In genomic region chr15:40769310-40770146, GRCh38 we compare ENCODE assay signal across 9 cellular contexts. TPM values are rescaled to one million over a fixed set of nuclear protein-coding genes. Genes with fewer than 3 reads are reported as not detected.
DNase-seq lines count a peak whose midpoint lies in the region; TF ChIP-seq lines count a peak whose summit lies in the region.
"Had no signal": no experiment of that assay in that cellular context is flagged by ENCODE, and none has a peak within 500 bp of the region (broad histone marks: within the 10 kb centered on the region; RNA-seq: fewer than 3 reads in every experiment).

C15orf62 (plus strand) TSS chr15:40769980; CDS start chr15:40770496, 516 bp downstream.

- in situ Hi-C loops in ACHN (cut with HindIII; ENCODE audit: low pct_ligation_motif_present, low pct_unique_long_range_greater_than_20kb, low sequenced_read_pairs) (no loop called here), GM18951 (cut with MboI; ENCODE audit: low sequenced_read_pairs, unreplicated experiment) (no loop called here)

- peak; percentile 31 for TF ChIP-seq POLR2A in GM18951 (IDR thresholded peaks at IDR 0.05; ENCODE audit: extremely low read depth, insufficient read depth, insufficient read length)

- POLR2A ChIA-PET in Caco-2 (lab: Charles Lee) = no interaction called here

- H3K9me3 ChIP-seq in Caco-2 = no peaks in the 10 kb centered on the region

- no peaks in the 10 kb centered on the region for H3K27me3 Mint-ChIP-seq in T-helper 1 cell treated with Interleukin-12 subunit alpha and Interleukin-12 subunit beta and Interleukin-4 antibody, amounts not matched to agents 30 μg/mL and 1 μg/mL, for 36 hours (ENCODE audit: low read depth)
- no peaks in the 10 kb centered on the region for H3K27me3 Mint-ChIP-seq in Caco-2 (ENCODE audit: insufficient read depth, unreplicated experiment)

- no peak for TF ChIP-seq CTCF in Caco-2 (IDR thresholded peaks at IDR 0.05; ENCODE audit: insufficient read depth in 1 of 2, low read depth in 1 of 2, low read length in 1 of 2, severe bottlenecking in 1 of 2, unreplicated experiment in 1 of 2)

- H3K36me3 Mint-ChIP-seq in T-helper 1 cell treated with Interleukin-12 subunit alpha and Interleukin-12 subunit beta and Interleukin-4 antibody, amounts not matched to agents 30 μg/mL and 1 μg/mL, for 36 hours (ENCODE audit: low read depth) = peaks cover 11% of the 10 kb centered on the region
- H3K36me3 Mint-ChIP-seq in Caco-2 (ENCODE audit: insufficient read depth, unreplicated experiment) = peaks cover 40% of the 10 kb centered on the region

- peaks cover 24% of the 10 kb centered on the region for H3K4me1 Mint-ChIP-seq in T-helper 1 cell treated with Interleukin-12 subunit alpha and Interleukin-12 subunit beta and Interleukin-4 antibody, amounts not matched to agents 30 μg/mL and 1 μg/mL, for 36 hours (ENCODE audit: low read depth)
- H3K4me1 Mint-ChIP-seq in Caco-2 (ENCODE audit: low read depth, unreplicated experiment) = peaks cover 11% of the 10 kb centered on the region

- CTCF ChIA-PET in Caco-2 (lab: Charles Lee) = interaction anchor here (1.4 kb wide), 1 partner anchor 16 kb away, joined by 3 read pairs; no protein-coding TSS in a partner anchor

- DNase-seq in ACHN (peak; percentile 84), HT-29 (ENCODE audit: low spot score) (peak; percentile 97), astrocyte of the hippocampus (ENCODE audit: low read depth, low spot score) (peak; percentile 88), lung microvascular endothelial cell (ENCODE audit: low read depth in 2 of 2) (peak; percentile 70 to 72), Caco-2 (no peak)
- peak; percentile 24 to 53 (median 37) for DNase-seq in stimulated activated naive CD4-positive, alpha-beta T cell (lab: John Stamatoyannopoulos, UW)

- H3K9me3 Mint-ChIP-seq in T-helper 1 cell treated with Interleukin-12 subunit alpha and Interleukin-12 subunit beta and Interleukin-4 antibody, amounts not matched to agents 30 μg/mL and 1 μg/mL, for 36 hours = no peaks in the 10 kb centered on the region
- no peaks in the 10 kb centered on the region for H3K9me3 Mint-ChIP-seq in Caco-2 (ENCODE audit: unreplicated experiment)

- H3K27me3 ChIP-seq in Caco-2 (replicated peaks; ENCODE audit: control insufficient read depth, insufficient read depth, low read length) = no peaks in the 10 kb centered on the region

- H3K27ac Mint-ChIP-seq in T-helper 1 cell treated with Interleukin-12 subunit alpha and Interleukin-12 subunit beta and Interleukin-4 antibody, amounts not matched to agents 30 μg/mL and 1 μg/mL, for 36 hours = peak within 1 kb of the TSS; percentile 76
- no peak within 1 kb of the TSS for H3K27ac Mint-ChIP-seq in Caco-2 (ENCODE audit: unreplicated experiment)

- peak within 1 kb of the TSS; percentile 41 for H3K4me3 Mint-ChIP-seq in T-helper 1 cell treated with Interleukin-12 subunit alpha and Interleukin-12 subunit beta and Interleukin-4 antibody, amounts not matched to agents 30 μg/mL and 1 μg/mL, for 36 hours
- H3K4me3 Mint-ChIP-seq in Caco-2 (ENCODE audit: unreplicated experiment) = no peak within 1 kb of the TSS

- H3K4me1 ChIP-seq in Caco-2 = no peaks in the 10 kb centered on the region

- no peak within 1 kb of the TSS for H3K4me3 ChIP-seq in Caco-2 (ENCODE audit: low read depth, low read length)

- no TSS peak for BruUV-seq in Caco-2 (replicated peaks; lab: Mats Ljungman, UMichigan)

- intact Hi-C loops in Caco-2 (cut with micrococcal nuclease; ENCODE audit: unreplicated experiment) = loop anchor here (10.0 kb wide), 1 partner anchor 205 kb away; the partner anchor contains the start of genes CCDC32 and RPUSD2

- peaks cover 1% of the 10 kb centered on the region; the same call in 1 of the 2 replicates for H3K36me3 ChIP-seq in Caco-2 (ENCODE audit: control insufficient read depth, insufficient read depth, low read length)

RNA-seq across cellular contexts. Expression of gene C15orf62, which starts in this region (rescaled TPM):
- 8.4 and 12.0 TPM in 2 replicates for total RNA-seq in HT-29 (2014; rRNA removed; shearing (Covaris generic))
- 0.22 and 0.40 TPM in 2 replicates for total RNA-seq in lung microvascular endothelial cell
- total RNA-seq in Caco-2 (2022) = 0.91 and 1.3 TPM in 2 replicates
- total RNA-seq: glomerular endothelial cell had no signal

Comparison
In these comparisons a context has a peak if more than half of its experiments do, and no peak if none do; other contexts are left out.
1. Peak in DNase-seq in lung microvascular endothelial cell; RNA of the gene not detected or under 1 TPM.
2. DNase-seq: peak in ACHN (single experiment), HT-29 (single experiment), astrocyte of the hippocampus (single experiment) and stimulated activated naive CD4-positive, alpha-beta T cell (6 of 6); none in Caco-2 (0 of 2).